Comparison of ENCODE assay signal across 8 cellular contexts in genomic region chr19:13987101-13987890, GRCh38. TPM values are rescaled to one million over a fixed set of nuclear protein-coding genes. Genes with fewer than 3 reads are reported as not detected.
DNase-seq lines count a peak whose midpoint lies in the region; ATAC-seq and TF ChIP-seq lines count a peak whose summit lies in the region.

No MANE protein-coding gene starts in this region.

- peaks cover 39% of the 10 kb centered on the region for H3K4me1 Mint-ChIP-seq in activated CD4-positive, alpha-beta T cell treated with anti-CD3 and anti-CD28 coated beads, Interleukin-2, amount 10 ng/mL, durations not matched to agents 24 days and 14 days
- peaks cover 40% of the 10 kb centered on the region for H3K4me1 Mint-ChIP-seq in activated T-helper 1 cell treated with anti-CD3 and anti-CD28 coated beads, Interleukin-12 subunit alpha, Interleukin-12 subunit beta, Interleukin-2, Interleukin-4 antibody, amounts not matched to agents 30 ng/mL and 10 ng/mL and 1 ng/mL, durations not matched to agents 14 hours and 24 hours and 36 hours (ENCODE audit: low read depth)

- intact Hi-C loops in activated CD4-positive, alpha-beta T cell treated with anti-CD3 and anti-CD28 coated beads, Interleukin-2, amount 10 ng/mL, durations not matched to agents 24 days and 14 days (cut with micrococcal nuclease), result loop anchor here (5.0 kb wide), 1 partner anchor 85 kb away; the partner anchor contains the start of gene MISP3
- intact Hi-C loops in activated T-helper 1 cell treated with anti-CD3 and anti-CD28 coated beads, Interleukin-12 subunit alpha, Interleukin-12 subunit beta, Interleukin-2, Interleukin-4 antibody, amounts not matched to agents 30 ng/mL and 10 ng/mL and 1 ng/mL, durations not matched to agents 14 hours and 24 hours and 36 hours (cut with micrococcal nuclease), result loop anchor here (2.0 kb wide), 2 partner anchors 86 to 94 kb away; partner anchors contain the start of gene MISP3
- intact Hi-C loops in tibial artery (cut with DNase I; ENCODE audit: low total_unique reads), result no loop called here

- no peaks in the 10 kb centered on the region for H3K27me3 ChIP-seq in tibial artery

- DNase-seq in activated CD4-positive, alpha-beta T cell treated with anti-CD3 and anti-CD28 coated beads, Interleukin-2, amount 10 ng/mL, durations not matched to agents 24 days and 14 days, result no peak
- no peak for DNase-seq in activated CD4-positive, alpha-beta T cell treated with anti-CD3 and anti-CD28 coated beads, Interleukin-2, amount 50 U/mL, for 1 hour
- no peak for DNase-seq in activated T-helper 1 cell treated with anti-CD3 and anti-CD28 coated beads, Interleukin-12 subunit alpha, Interleukin-12 subunit beta, Interleukin-2, Interleukin-4 antibody, amounts not matched to agents 30 ng/mL and 10 ng/mL and 1 ng/mL, durations not matched to agents 14 hours and 24 hours and 36 hours (ENCODE audit: low spot score)
- DNase-seq in left kidney (ENCODE audit: low read depth, low spot score) (peak; percentile 84), tibial artery (peak in 1 of 2 donors; percentile 59), HT-29 (ENCODE audit: low spot score) (no peak)

- H3K4me3 ChIP-seq in tibial artery, result no peak overlapping the region

- H3K4me1 ChIP-seq in tibial artery, result peaks cover 0 to 19% (median 15%) of the 10 kb centered on the region in 4 donors

- H3K36me3 ChIP-seq in tibial artery, result peaks cover 0 to 39% (median 5%) of the 10 kb centered on the region in 3 donors

- no peaks in the 10 kb centered on the region for H3K9me3 ChIP-seq in tibial artery

- no peaks in the 10 kb centered on the region for H3K9me3 Mint-ChIP-seq in activated CD4-positive, alpha-beta T cell treated with anti-CD3 and anti-CD28 coated beads, Interleukin-2, amount 10 ng/mL, durations not matched to agents 24 days and 14 days
- H3K9me3 Mint-ChIP-seq in activated T-helper 1 cell treated with anti-CD3 and anti-CD28 coated beads, Interleukin-12 subunit alpha, Interleukin-12 subunit beta, Interleukin-2, Interleukin-4 antibody, amounts not matched to agents 30 ng/mL and 10 ng/mL and 1 ng/mL, durations not matched to agents 14 hours and 24 hours and 36 hours, result no peaks in the 10 kb centered on the region

- peak overlapping the region; percentile 23 to 59 for H3K27ac ChIP-seq in tibial artery

- peak overlapping the region; percentile 80 for H3K4me3 Mint-ChIP-seq in activated CD4-positive, alpha-beta T cell treated with anti-CD3 and anti-CD28 coated beads, Interleukin-2, amount 10 ng/mL, durations not matched to agents 24 days and 14 days
- H3K4me3 Mint-ChIP-seq in activated T-helper 1 cell treated with anti-CD3 and anti-CD28 coated beads, Interleukin-12 subunit alpha, Interleukin-12 subunit beta, Interleukin-2, Interleukin-4 antibody, amounts not matched to agents 30 ng/mL and 10 ng/mL and 1 ng/mL, durations not matched to agents 14 hours and 24 hours and 36 hours, result peak overlapping the region; percentile 56

- peak overlapping the region; percentile 95 for H3K27ac Mint-ChIP-seq in activated CD4-positive, alpha-beta T cell treated with anti-CD3 and anti-CD28 coated beads, Interleukin-2, amount 10 ng/mL, durations not matched to agents 24 days and 14 days
- H3K27ac Mint-ChIP-seq in activated T-helper 1 cell treated with anti-CD3 and anti-CD28 coated beads, Interleukin-12 subunit alpha, Interleukin-12 subunit beta, Interleukin-2, Interleukin-4 antibody, amounts not matched to agents 30 ng/mL and 10 ng/mL and 1 ng/mL, durations not matched to agents 14 hours and 24 hours and 36 hours, result peak overlapping the region; percentile 88

- no peak for TF ChIP-seq CTCF in tibial artery (IDR thresholded peaks at IDR 0.05)

- peaks cover 25% of the 10 kb centered on the region for H3K36me3 Mint-ChIP-seq in activated CD4-positive, alpha-beta T cell treated with anti-CD3 and anti-CD28 coated beads, Interleukin-2, amount 10 ng/mL, durations not matched to agents 24 days and 14 days (ENCODE audit: low read depth)
- peaks cover 15% of the 10 kb centered on the region for H3K36me3 Mint-ChIP-seq in activated T-helper 1 cell treated with anti-CD3 and anti-CD28 coated beads, Interleukin-12 subunit alpha, Interleukin-12 subunit beta, Interleukin-2, Interleukin-4 antibody, amounts not matched to agents 30 ng/mL and 10 ng/mL and 1 ng/mL, durations not matched to agents 14 hours and 24 hours and 36 hours (ENCODE audit: low read depth)

- no peaks in the 10 kb centered on the region for H3K27me3 Mint-ChIP-seq in activated CD4-positive, alpha-beta T cell treated with anti-CD3 and anti-CD28 coated beads, Interleukin-2, amount 10 ng/mL, durations not matched to agents 24 days and 14 days
- no peaks in the 10 kb centered on the region for H3K27me3 Mint-ChIP-seq in activated T-helper 1 cell treated with anti-CD3 and anti-CD28 coated beads, Interleukin-12 subunit alpha, Interleukin-12 subunit beta, Interleukin-2, Interleukin-4 antibody, amounts not matched to agents 30 ng/mL and 10 ng/mL and 1 ng/mL, durations not matched to agents 14 hours and 24 hours and 36 hours (ENCODE audit: insufficient read depth)

- ATAC-seq in GM18511 (IDR thresholded peaks at IDR 0.05; ENCODE audit: unreplicated experiment) (no peak), HG02571 (IDR thresholded peaks at IDR 0.05; ENCODE audit: unreplicated experiment) (no peak)

RNA-seq across cellular contexts. Expression of gene RFX1, which starts 18.8 kb away (rescaled TPM):
- 17.0 and 18.0 TPM in 2 replicates for total RNA-seq in activated CD4-positive, alpha-beta T cell treated with anti-CD3 and anti-CD28 coated beads, Interleukin-2, amount 10 ng/mL, durations not matched to agents 24 days and 14 days
- 16.0 and 17.0 TPM in 2 replicates for total RNA-seq in activated T-helper 1 cell treated with anti-CD3 and anti-CD28 coated beads, Interleukin-12 subunit alpha, Interleukin-12 subunit beta, Interleukin-2, Interleukin-4 antibody, amounts not matched to agents 30 ng/mL and 10 ng/mL and 1 ng/mL, durations not matched to agents 14 hours and 24 hours and 36 hours
- total RNA-seq in HT-29 (2014; rRNA removed; shearing (Covaris generic)), result 6.0 and 6.2 TPM in 2 replicates

RNA-seq across cellular contexts. Expression of gene DCAF15, which starts 35.0 kb away (rescaled TPM):
- 61.5 and 63.2 TPM in 2 replicates for total RNA-seq in activated CD4-positive, alpha-beta T cell treated with anti-CD3 and anti-CD28 coated beads, Interleukin-2, amount 10 ng/mL, durations not matched to agents 24 days and 14 days
- 57.8 and 61.5 TPM in 2 replicates for total RNA-seq in activated T-helper 1 cell treated with anti-CD3 and anti-CD28 coated beads, Interleukin-12 subunit alpha, Interleukin-12 subunit beta, Interleukin-2, Interleukin-4 antibody, amounts not matched to agents 30 ng/mL and 10 ng/mL and 1 ng/mL, durations not matched to agents 14 hours and 24 hours and 36 hours
- total RNA-seq in HT-29 (2014; rRNA removed; shearing (Covaris generic)), result 46.6 and 47.2 TPM in 2 replicates

RNA-seq across cellular contexts. Expression of gene RLN3, which starts 40.7 kb away (rescaled TPM):
- not detected in 2 replicates for total RNA-seq in activated CD4-positive, alpha-beta T cell treated with anti-CD3 and anti-CD28 coated beads, Interleukin-2, amount 10 ng/mL, durations not matched to agents 24 days and 14 days
- not detected in 2 replicates for total RNA-seq in activated T-helper 1 cell treated with anti-CD3 and anti-CD28 coated beads, Interleukin-12 subunit alpha, Interleukin-12 subunit beta, Interleukin-2, Interleukin-4 antibody, amounts not matched to agents 30 ng/mL and 10 ng/mL and 1 ng/mL, durations not matched to agents 14 hours and 24 hours and 36 hours
- total RNA-seq in HT-29 (2014; rRNA removed; shearing (Covaris generic)), result not detected in 2 replicates

RNA-seq across cellular contexts. Expression of gene IL27RA, which starts 44.3 kb away (rescaled TPM):
- 81.6 and 86.4 TPM in 2 replicates for total RNA-seq in activated CD4-positive, alpha-beta T cell treated with anti-CD3 and anti-CD28 coated beads, Interleukin-2, amount 10 ng/mL, durations not matched to agents 24 days and 14 days
- total RNA-seq in activated T-helper 1 cell treated with anti-CD3 and anti-CD28 coated beads, Interleukin-12 subunit alpha, Interleukin-12 subunit beta, Interleukin-2, Interleukin-4 antibody, amounts not matched to agents 30 ng/mL and 10 ng/mL and 1 ng/mL, durations not matched to agents 14 hours and 24 hours and 36 hours, result 82.5 and 84.9 TPM in 2 replicates
- 0.10 TPM in 1 of 2 replicates, not detected in the other for total RNA-seq in HT-29 (2014; rRNA removed; shearing (Covaris generic))

RNA-seq across cellular contexts. Expression of gene PODNL1, which starts 49.1 kb away (rescaled TPM):
- total RNA-seq in activated CD4-positive, alpha-beta T cell treated with anti-CD3 and anti-CD28 coated beads, Interleukin-2, amount 10 ng/mL, durations not matched to agents 24 days and 14 days, result not detected in 2 replicates
- total RNA-seq in activated T-helper 1 cell treated with anti-CD3 and anti-CD28 coated beads, Interleukin-12 subunit alpha, Interleukin-12 subunit beta, Interleukin-2, Interleukin-4 antibody, amounts not matched to agents 30 ng/mL and 10 ng/mL and 1 ng/mL, durations not matched to agents 14 hours and 24 hours and 36 hours, result not detected in 2 replicates
- 0.34 and 1.1 TPM in 2 replicates for total RNA-seq in HT-29 (2014; rRNA removed; shearing (Covaris generic))
